In the genomic region with DNA sequence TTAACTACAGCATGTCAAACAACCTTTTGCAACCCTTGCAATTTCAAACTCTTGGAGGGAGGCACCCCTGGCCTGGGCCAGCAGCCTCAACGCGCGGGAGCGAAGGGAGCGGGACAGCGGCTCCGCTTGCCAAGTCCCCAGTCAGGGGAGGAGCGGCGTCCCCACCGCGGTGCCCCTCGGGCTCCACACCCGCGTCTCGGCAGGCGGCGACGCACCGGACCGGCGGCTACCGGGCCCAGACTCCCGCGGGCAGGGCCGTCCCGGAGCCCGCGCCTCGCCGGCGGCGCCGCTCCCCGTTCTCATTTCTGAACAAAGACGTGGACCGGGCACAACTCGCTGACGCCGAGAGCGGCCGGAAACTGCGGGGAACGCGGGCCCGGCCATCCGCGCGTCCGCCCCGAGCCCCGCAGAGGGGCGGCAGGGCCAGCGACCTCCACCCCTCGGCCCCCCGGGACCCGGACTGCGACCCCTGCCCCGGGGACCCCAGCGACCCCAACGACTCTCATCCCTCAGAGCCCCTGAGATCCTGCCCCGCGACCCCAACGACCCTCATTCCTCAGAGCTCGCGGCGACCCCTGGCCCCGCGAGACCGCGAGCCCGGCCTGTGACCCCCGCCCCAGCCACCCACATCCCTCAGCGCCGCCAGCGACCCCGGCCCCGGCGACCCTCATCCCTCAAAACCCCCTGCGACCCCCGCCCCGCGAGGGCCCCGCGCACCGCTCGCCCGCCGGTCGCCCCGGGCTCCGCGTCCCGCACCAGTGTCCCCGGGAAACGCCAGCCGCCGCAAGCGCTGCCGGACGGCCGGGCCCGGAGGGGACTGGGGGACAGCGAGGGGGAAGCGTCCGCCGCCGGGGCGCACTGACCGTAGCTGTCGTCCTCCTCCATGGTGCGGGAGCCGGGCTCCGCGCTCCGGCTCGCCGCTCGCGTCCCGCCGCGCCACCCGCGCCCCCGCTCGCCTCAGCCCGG, we compare ENCODE assay signal across 8 cellular contexts. TPM values are rescaled to one million over a fixed set of nuclear protein-coding genes. Genes with fewer than 3 reads are reported as not detected.
A peak's percentile ranks its signal among the peaks of the same experiment; 100 is the strongest.
DNase-seq lines count a peak whose midpoint lies in the region; ATAC-seq, FAIRE-seq and TF ChIP-seq lines count a peak whose summit lies in the region.

A gene with protein sequence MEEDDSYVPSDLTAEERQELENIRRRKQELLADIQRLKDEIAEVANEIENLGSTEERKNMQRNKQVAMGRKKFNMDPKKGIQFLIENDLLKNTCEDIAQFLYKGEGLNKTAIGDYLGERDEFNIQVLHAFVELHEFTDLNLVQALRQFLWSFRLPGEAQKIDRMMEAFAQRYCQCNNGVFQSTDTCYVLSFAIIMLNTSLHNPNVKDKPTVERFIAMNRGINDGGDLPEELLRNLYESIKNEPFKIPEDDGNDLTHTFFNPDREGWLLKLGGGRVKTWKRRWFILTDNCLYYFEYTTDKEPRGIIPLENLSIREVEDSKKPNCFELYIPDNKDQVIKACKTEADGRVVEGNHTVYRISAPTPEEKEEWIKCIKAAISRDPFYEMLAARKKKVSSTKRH (minus strand): TSS at position 935 of the 966 bp plus-strand sequence. CDS start 50 bp downstream, at position 885.

- H3K9me3 Mint-ChIP-seq in CD8-positive, alpha-beta T cell: no peaks in the 10 kb centered on the region
- no peaks in the 10 kb centered on the region for H3K9me3 Mint-ChIP-seq in nephron

- POLR2A ChIA-PET in CD8-positive, alpha-beta T cell (lab: Charles Lee): interaction anchor here (1.1 to 3.5 kb wide), 5 partner anchors 17 to 40 kb away, joined by 3 to 21 read pairs (median 4); no protein-coding TSS in a partner anchor

- peak within 1 kb of the TSS; percentile 97 for H3K4me3 ChIP-seq in CD8-positive, alpha-beta T cell (ENCODE audit: low read depth, low read length)

- H3K27me3 ChIP-seq in CD8-positive, alpha-beta T cell (ENCODE audit: insufficient read depth, low read length): no peaks in the 10 kb centered on the region

- peak in 3 of 7 experiments; percentile 47 to 71 (median 50) for DNase-seq in CD8-positive, alpha-beta T cell
- DNase-seq in activated CD8-positive, alpha-beta memory T cell treated with anti-CD3 and anti-CD28 coated beads, Interleukin-2, amount 50 U/mL, for 48 hours: peak; percentile 80
- peak; percentile 26 for DNase-seq in fibroblast of peridontal ligament (ENCODE audit: extremely low read depth)
- peak; percentile 53 for DNase-seq in urothelium cell line (ENCODE audit: low spot score)
- DNase-seq in activated gamma-delta T cell (lab: John Stamatoyannopoulos, UW): no peak

- H3K9me3 ChIP-seq in CD8-positive, alpha-beta T cell (ENCODE audit: low read length): no peaks in the 10 kb centered on the region
- no peaks in the 10 kb centered on the region for H3K9me3 ChIP-seq in KOPT-K1 (ENCODE audit: insufficient read depth, low read length, poor library complexity, severe bottlenecking)

- H3K4me1 Mint-ChIP-seq in CD8-positive, alpha-beta T cell (ENCODE audit: low read depth): peaks cover 54% of the 10 kb centered on the region
- H3K4me1 Mint-ChIP-seq in nephron: peaks cover 21% of the 10 kb centered on the region

- peaks cover 25% of the 10 kb centered on the region for H3K36me3 Mint-ChIP-seq in CD8-positive, alpha-beta T cell
- H3K36me3 Mint-ChIP-seq in nephron (ENCODE audit: low read depth): no peaks in the 10 kb centered on the region

- intact Hi-C loops in CD8-positive, alpha-beta T cell (cut with DNase I, micrococcal nuclease): loop anchor here (1.0 to 10.0 kb wide), 5 partner anchors 36 to 1481 kb away; a partner anchor contains a TSS

- peak within 1 kb of the TSS; percentile 90 for H3K27ac Mint-ChIP-seq in CD8-positive, alpha-beta T cell
- peak within 1 kb of the TSS; percentile 76 to 93 (median 80) for H3K27ac Mint-ChIP-seq in nephron

- no peak for FAIRE-seq in urothelium cell line (lab: Jason Lieb, UNC)

- CTCF ChIA-PET in CD8-positive, alpha-beta T cell (lab: Charles Lee): interaction anchor here (1.2 to 2.6 kb wide), 4 partner anchors 8 to 73 kb away, joined by 4 to 18 read pairs (median 7); no protein-coding TSS in a partner anchor

- no peak for ATAC-seq in CD8-positive, alpha-beta T cell
- peak; percentile 8 for ATAC-seq in GM21423 (IDR thresholded peaks at IDR 0.05; ENCODE audit: unreplicated experiment)

- H3K36me3 ChIP-seq in CD8-positive, alpha-beta T cell (ENCODE audit: insufficient read depth, low read length): no peaks in the 10 kb centered on the region
- no peaks in the 10 kb centered on the region for H3K36me3 ChIP-seq in KOPT-K1 (ENCODE audit: insufficient read depth, low read length)

- H3K27ac ChIP-seq in CD8-positive, alpha-beta T cell (ENCODE audit: low read depth, low read length): peak within 1 kb of the TSS; percentile 86
- peak within 1 kb of the TSS; percentile 86 for H3K27ac ChIP-seq in KOPT-K1 (ENCODE audit: low read depth, low read length, poor library complexity, severe bottlenecking)

- TF ChIP-seq CTCF in CD8-positive, alpha-beta T cell (IDR thresholded peaks at IDR 0.05): no peak
- TF ChIP-seq CTCF in nephron (IDR thresholded peaks at IDR 0.05; ENCODE audit: unreplicated experiment in 3 of 3): no peak

- no peaks in the 10 kb centered on the region for H3K27me3 Mint-ChIP-seq in CD8-positive, alpha-beta T cell (ENCODE audit: low read depth)
- H3K27me3 Mint-ChIP-seq in nephron (ENCODE audit: low read depth): peaks cover 4% of the 10 kb centered on the region

- peak within 1 kb of the TSS; percentile 93 for H3K4me3 Mint-ChIP-seq in CD8-positive, alpha-beta T cell
- peak within 1 kb of the TSS; percentile 82 to 92 (median 91) for H3K4me3 Mint-ChIP-seq in nephron

- H3K4me1 ChIP-seq in CD8-positive, alpha-beta T cell (ENCODE audit: insufficient read depth, low read length): peaks cover 64% of the 10 kb centered on the region

RNA-seq across cellular contexts. Expression of the gene that starts here (rescaled TPM):
- total RNA-seq in CD8-positive, alpha-beta T cell: 100 to 1,000 TPM; 475 to 490 TPM
